ENCODE assay signal across 17 cellular contexts in genomic region chr6:75993236-75994162, GRCh38.
"Had no signal": no experiment of that assay in that cellular context is flagged by ENCODE, and none has a peak within 500 bp of the region (broad histone marks: within the 10 kb centered on the region; RNA-seq: fewer than 3 reads in every experiment).

No MANE protein-coding gene starts in this region.

- H3K27me3 Mint-ChIP-seq: activated naive CD8-positive, alpha-beta T cell treated with anti-CD3 and anti-CD28 coated beads, Interleukin-2, amount 10 ng/mL, durations not matched to agents 7 days and 5 days; naive thymus-derived CD4-positive, alpha-beta T cell; stimulated activated memory B cell treated with anti-CD40 and anti-IgM and Interleukin-4, amounts not matched to agents 10 μg/mL and 1 μg/mL and 100 μg/mL, for 72 hours had no signal

- DNase-seq: activated CD4-positive, alpha-beta T cell treated with anti-CD3 and anti-CD28 coated beads, Interleukin-2, amount 50 U/mL, for 1 hour; activated CD8-positive, alpha-beta memory T cell treated with anti-CD3 and anti-CD28 coated beads for 24 hours; activated naive CD4-positive, alpha-beta T cell; activated naive CD8-positive, alpha-beta T cell treated with anti-CD3 and anti-CD28 coated beads, Interleukin-2, amount 10 ng/mL, durations not matched to agents 7 days and 5 days; effector memory CD4-positive, alpha-beta T cell; gastrocnemius medialis; heart right ventricle; kidney glomerular epithelial cell; lower lobe of right lung; midbrain; naive thymus-derived CD4-positive, alpha-beta T cell; posterior cingulate gyrus; stimulated activated CD4-positive, alpha-beta T cell treated with anti-CD3 and anti-CD28 coated beads, Interleukin-2, amount 100 ng/mL, for 48 hours; thyroid gland had no signal

- H3K27ac Mint-ChIP-seq: activated naive CD8-positive, alpha-beta T cell treated with anti-CD3 and anti-CD28 coated beads, Interleukin-2, amount 10 ng/mL, durations not matched to agents 7 days and 5 days; activated T-helper 1 cell treated with anti-CD3 and anti-CD28 coated beads, Interleukin-12 subunit alpha, Interleukin-12 subunit beta, Interleukin-2, Interleukin-4 antibody, amounts not matched to agents 30 ng/mL and 10 ng/mL and 1 ng/mL, durations not matched to agents 14 hours and 24 hours and 36 hours; naive thymus-derived CD4-positive, alpha-beta T cell; stimulated activated memory B cell treated with anti-CD40 and anti-IgM and Interleukin-4, amounts not matched to agents 10 μg/mL and 1 μg/mL and 100 μg/mL, for 72 hours had no signal

- H3K4me1 Mint-ChIP-seq: activated naive CD8-positive, alpha-beta T cell treated with anti-CD3 and anti-CD28 coated beads, Interleukin-2, amount 10 ng/mL, durations not matched to agents 7 days and 5 days; naive thymus-derived CD4-positive, alpha-beta T cell; stimulated activated memory B cell treated with anti-CD40 and anti-IgM and Interleukin-4, amounts not matched to agents 10 μg/mL and 1 μg/mL and 100 μg/mL, for 72 hours had no signal

- H3K36me3 Mint-ChIP-seq: activated naive CD8-positive, alpha-beta T cell treated with anti-CD3 and anti-CD28 coated beads, Interleukin-2, amount 10 ng/mL, durations not matched to agents 7 days and 5 days; naive thymus-derived CD4-positive, alpha-beta T cell; stimulated activated memory B cell treated with anti-CD40 and anti-IgM and Interleukin-4, amounts not matched to agents 10 μg/mL and 1 μg/mL and 100 μg/mL, for 72 hours had no signal

- H3K4me3 Mint-ChIP-seq: activated naive CD8-positive, alpha-beta T cell treated with anti-CD3 and anti-CD28 coated beads, Interleukin-2, amount 10 ng/mL, durations not matched to agents 7 days and 5 days; activated T-helper 1 cell treated with anti-CD3 and anti-CD28 coated beads, Interleukin-12 subunit alpha, Interleukin-12 subunit beta, Interleukin-2, Interleukin-4 antibody, amounts not matched to agents 30 ng/mL and 10 ng/mL and 1 ng/mL, durations not matched to agents 14 hours and 24 hours and 36 hours; naive thymus-derived CD4-positive, alpha-beta T cell; stimulated activated memory B cell treated with anti-CD40 and anti-IgM and Interleukin-4, amounts not matched to agents 10 μg/mL and 1 μg/mL and 100 μg/mL, for 72 hours had no signal

- H3K27ac ChIP-seq: gastrocnemius medialis, heart right ventricle, lower lobe of right lung, thyroid gland had no signal

- H3K9me3 ChIP-seq: gastrocnemius medialis, heart right ventricle, lower lobe of right lung, thyroid gland had no signal

- H3K9me3 Mint-ChIP-seq: activated naive CD8-positive, alpha-beta T cell treated with anti-CD3 and anti-CD28 coated beads, Interleukin-2, amount 10 ng/mL, durations not matched to agents 7 days and 5 days had no signal

- ATAC-seq: activated CD4-positive, CD25-positive, alpha-beta regulatory T cell treated with anti-CD3 and anti-CD28 coated beads, Interleukin-2, amount 50 U/mL, for 24 hours; gastrocnemius medialis; lower lobe of right lung; naive thymus-derived CD4-positive, alpha-beta T cell; stimulated activated memory B cell treated with anti-CD40 and anti-IgM and Interleukin-4, amounts not matched to agents 10 μg/mL and 1 μg/mL and 100 μg/mL, for 72 hours had no signal

- H3K36me3 ChIP-seq: gastrocnemius medialis, heart right ventricle, lower lobe of right lung, thyroid gland had no signal

- H3K4me3 ChIP-seq: gastrocnemius medialis, heart right ventricle, lower lobe of right lung, thyroid gland had no signal

- H3K4me1 ChIP-seq: gastrocnemius medialis, heart right ventricle, lower lobe of right lung, thyroid gland had no signal

- H3K27me3 ChIP-seq: gastrocnemius medialis, heart right ventricle, thyroid gland had no signal
